ENCODE assay signal across 1 cellular context in genomic region chr6:36290668-36291620, GRCh38.
TF ChIP-seq lines count a peak whose summit lies in the region.

No MANE protein-coding gene starts in this region.

TF ChIP-seq in K562, 482 proteins besides CTCF, POLR2A, EP300 and RAD21 (continued from another document and continues in another):
- TF ChIP-seq CBX8 (IDR thresholded peaks at IDR 0.05; ENCODE audit: borderline replicate concordance, extremely low read depth, low read depth, low read length, poor library complexity, severe bottlenecking) = no peak
- no peak for TF ChIP-seq NKRF (IDR thresholded peaks at IDR 0.05; ENCODE audit: borderline replicate concordance)
- no peak for TF ChIP-seq ZNF644 (tag; IDR thresholded peaks at IDR 0.05; ENCODE audit: low read depth)
- TF ChIP-seq EP400 (IDR thresholded peaks at IDR 0.05) = peak; percentile 59
- peak; percentile 55; the same call in 1 of the 2 replicates for TF ChIP-seq C11orf30 (IDR thresholded peaks at IDR 0.05; ENCODE audit: low read depth)
- no peak for TF ChIP-seq DLX4 (CRISPR knock-in tag; IDR thresholded peaks at IDR 0.05)
- no peak for TF ChIP-seq SFPQ (IDR thresholded peaks at IDR 0.05; ENCODE audit: low read depth, low read length)
- no peak for TF ChIP-seq MITF (IDR thresholded peaks at IDR 0.05)
- no peak for TF ChIP-seq HNRNPLL (IDR thresholded peaks at IDR 0.05; ENCODE audit: low read depth, low read length, poor library complexity, severe bottlenecking)
- no peak for TF ChIP-seq ZNF324 (CRISPR knock-in tag; IDR thresholded peaks at IDR 0.05)
- peak; percentile 40; the same call in 1 of the 2 replicates for TF ChIP-seq JUNB (CRISPR knock-in tag; conservative IDR thresholded peaks at IDR 0.05)
- TF ChIP-seq BACH1 (tag; IDR thresholded peaks at IDR 0.05) = peak; percentile 84
- TF ChIP-seq EWSR1 (IDR thresholded peaks at IDR 0.05; ENCODE audit: borderline replicate concordance, low read depth, partially characterized antibody) = no peak
- peak; percentile 51; the same call in 1 of the 2 replicates for TF ChIP-seq ZEB2 (IDR thresholded peaks at IDR 0.05)
- TF ChIP-seq RFX1 (IDR thresholded peaks at IDR 0.05) = no peak
- TF ChIP-seq SMAD1 (IDR thresholded peaks at IDR 0.05; ENCODE audit: low read depth, low read length, partially characterized antibody) = peak; percentile 6
- TF ChIP-seq SMC3 (conservative IDR thresholded peaks at IDR 0.05; ENCODE audit: insufficient read depth, low read depth, low read length) = no peak
- no peak for TF ChIP-seq ZNF140 (CRISPR knock-in tag; IDR thresholded peaks at IDR 0.05)
- peak; percentile 65; a peak in 3 of 4 replicates for TF ChIP-seq TRIM24 (IDR thresholded peaks at IDR 0.05)
- no peak for TF ChIP-seq MNT (conservative IDR thresholded peaks at IDR 0.05)
- peak; percentile 41; the same call in 1 of the 2 replicates for TF ChIP-seq SPI1 (IDR thresholded peaks at IDR 0.05; ENCODE audit: borderline replicate concordance, low read depth, low read length)
- TF ChIP-seq E4F1 (CRISPR knock-in tag; IDR thresholded peaks at IDR 0.05; ENCODE audit: borderline replicate concordance) = no peak
- TF ChIP-seq SRSF3 (IDR thresholded peaks at IDR 0.05; ENCODE audit: insufficient read depth, low read length) = no peak
- no peak for TF ChIP-seq NR1H2 (CRISPR knock-in tag; IDR thresholded peaks at IDR 0.05)
- TF ChIP-seq ZNF561 (CRISPR knock-in tag; conservative IDR thresholded peaks at IDR 0.05) = no peak
- peak; percentile 40; the same call in 1 of the 2 replicates for TF ChIP-seq RBFOX2 (IDR thresholded peaks at IDR 0.05; ENCODE audit: low read depth, low read length)
- no peak for TF ChIP-seq HMBOX1 (IDR thresholded peaks at IDR 0.05)
- no peak for TF ChIP-seq PCBP2 (IDR thresholded peaks at IDR 0.05; ENCODE audit: low read depth, low read length, poor library complexity, severe bottlenecking)
- TF ChIP-seq BCL6 (CRISPR knock-in tag; IDR thresholded peaks at IDR 0.05) = no peak
- TF ChIP-seq PTBP1 (IDR thresholded peaks at IDR 0.05; ENCODE audit: low read depth, low read length) = no peak
- TF ChIP-seq ZNF175 (CRISPR knock-in tag; IDR thresholded peaks at IDR 0.05; ENCODE audit: low read depth) = peak; percentile 85; the same call in 1 of the 2 replicates
- no peak for TF ChIP-seq PRMT5 (CRISPR knock-in tag; IDR thresholded peaks at IDR 0.05)
- TF ChIP-seq PRDM10 (IDR thresholded peaks at IDR 0.05; ENCODE audit: partially characterized antibody) = no peak
- TF ChIP-seq NRF1 (conservative IDR thresholded peaks at IDR 0.05 in 1 of 2, IDR thresholded peaks at IDR 0.05 in 1 of 2) = 0 out of 4 replicates have a peak, but pooled peaks of 1 of the 2 experiments have one; percentile 30
- TF ChIP-seq ZNF316 (IDR thresholded peaks at IDR 0.05) = peak; percentile 54; the same call in 1 of the 2 replicates
- TF ChIP-seq U2AF2 (optimal IDR thresholded peaks at IDR 0.05; ENCODE audit: low read depth, low read length) = no peak
- 0 out of 2 replicates have a peak, but pooled peaks have one; percentile 14 for TF ChIP-seq MEF2D (tag; conservative IDR thresholded peaks at IDR 0.05; ENCODE audit: low read depth)
- peak; percentile 19; the same call in 1 of the 2 replicates for TF ChIP-seq MYC (IDR thresholded peaks at IDR 0.05; ENCODE audit: low read depth, low read length)
- TF ChIP-seq MYC (CRISPR knock-in tag; IDR thresholded peaks at IDR 0.05; ENCODE audit: borderline replicate concordance, low read depth) = no peak
- no peak for TF ChIP-seq ZNF41 (CRISPR knock-in tag; conservative IDR thresholded peaks at IDR 0.05)
- no peak for TF ChIP-seq ZKSCAN1 (IDR thresholded peaks at IDR 0.05; ENCODE audit: low read depth, low read length)
- TF ChIP-seq POLR2G (IDR thresholded peaks at IDR 0.05; ENCODE audit: low read depth, low read length) = no peak
- no peak for TF ChIP-seq NR4A1 (CRISPR knock-in tag; IDR thresholded peaks at IDR 0.05)
- peak; percentile 48; the same call in 1 of the 2 replicates for TF ChIP-seq NR4A1 (tag; IDR thresholded peaks at IDR 0.05)
- TF ChIP-seq TAF1 (IDR thresholded peaks at IDR 0.05; ENCODE audit: control insufficient read depth, extremely low read depth, insufficient read depth, low read length, severe bottlenecking) = no peak
- no peak for TF ChIP-seq ATF1 (CRISPR knock-in tag; IDR thresholded peaks at IDR 0.05)
- TF ChIP-seq ATF1 (tag; IDR thresholded peaks at IDR 0.05) = peak; percentile 20; the same call in 1 of the 2 replicates
- TF ChIP-seq JUN (IDR thresholded peaks at IDR 0.05; ENCODE audit: borderline replicate concordance, low read depth, low read length) = peak; percentile 79
- TF ChIP-seq JUN (CRISPR knock-in tag; IDR thresholded peaks at IDR 0.05; ENCODE audit: borderline replicate concordance) = no peak
- peak; percentile 39; the same call in 1 of the 2 replicates for TF ChIP-seq VEZF1 (CRISPR knock-in tag; IDR thresholded peaks at IDR 0.05)
- peak; percentile 8; the same call in 1 of the 2 replicates for TF ChIP-seq KLF13 (tag; IDR thresholded peaks at IDR 0.05; ENCODE audit: borderline replicate concordance, low read depth)
- TF ChIP-seq GTF2A2 (tag; IDR thresholded peaks at IDR 0.05) = 0 out of 2 replicates have a peak, but pooled peaks have one; percentile 26
- TF ChIP-seq ZBED1 (IDR thresholded peaks at IDR 0.05) = no peak
- TF ChIP-seq ELF2 (CRISPR knock-in tag; IDR thresholded peaks at IDR 0.05) = peak; percentile 32; the same call in 1 of the 2 replicates
- TF ChIP-seq NFE2 (IDR thresholded peaks at IDR 0.05; ENCODE audit: low read depth) = peak; percentile 85
